1 cellular context compared by ENCODE assay signal in the genomic region with DNA sequence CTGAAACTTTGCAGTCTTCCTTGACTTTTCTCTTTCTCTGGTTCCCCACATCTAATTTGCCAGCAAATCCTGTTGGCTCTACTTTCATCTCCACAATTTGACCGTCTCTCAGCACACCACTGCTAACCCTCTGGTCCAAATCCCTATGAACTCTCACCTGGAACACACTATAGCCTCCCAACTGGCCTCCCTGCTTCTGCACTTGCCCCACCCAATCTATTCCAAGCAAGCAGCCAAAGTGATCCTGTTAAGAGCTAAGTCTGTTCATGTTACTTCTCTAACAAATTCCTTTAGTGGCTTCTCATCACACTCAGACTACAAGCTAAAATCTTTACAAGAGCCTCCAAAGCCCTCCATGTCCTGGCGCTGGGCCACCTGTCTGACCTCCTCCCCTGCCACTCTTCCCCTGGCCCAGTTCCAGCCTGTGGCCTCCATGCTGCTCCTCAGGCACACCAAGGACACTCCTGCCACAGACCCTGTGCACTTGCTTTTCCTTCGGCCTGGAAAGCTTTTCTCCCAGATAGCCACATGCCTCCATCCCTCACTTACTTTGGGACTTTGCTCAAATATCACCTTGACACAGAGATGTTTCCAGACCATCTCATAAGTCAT.
TF ChIP-seq lines count a peak whose summit lies in the region.

No MANE protein-coding gene starts in this region.

TF ChIP-seq in SK-N-SH, 30 proteins besides CTCF, POLR2A, EP300 and RAD21 (continued from another document):
- TF ChIP-seq, protein P1, sequence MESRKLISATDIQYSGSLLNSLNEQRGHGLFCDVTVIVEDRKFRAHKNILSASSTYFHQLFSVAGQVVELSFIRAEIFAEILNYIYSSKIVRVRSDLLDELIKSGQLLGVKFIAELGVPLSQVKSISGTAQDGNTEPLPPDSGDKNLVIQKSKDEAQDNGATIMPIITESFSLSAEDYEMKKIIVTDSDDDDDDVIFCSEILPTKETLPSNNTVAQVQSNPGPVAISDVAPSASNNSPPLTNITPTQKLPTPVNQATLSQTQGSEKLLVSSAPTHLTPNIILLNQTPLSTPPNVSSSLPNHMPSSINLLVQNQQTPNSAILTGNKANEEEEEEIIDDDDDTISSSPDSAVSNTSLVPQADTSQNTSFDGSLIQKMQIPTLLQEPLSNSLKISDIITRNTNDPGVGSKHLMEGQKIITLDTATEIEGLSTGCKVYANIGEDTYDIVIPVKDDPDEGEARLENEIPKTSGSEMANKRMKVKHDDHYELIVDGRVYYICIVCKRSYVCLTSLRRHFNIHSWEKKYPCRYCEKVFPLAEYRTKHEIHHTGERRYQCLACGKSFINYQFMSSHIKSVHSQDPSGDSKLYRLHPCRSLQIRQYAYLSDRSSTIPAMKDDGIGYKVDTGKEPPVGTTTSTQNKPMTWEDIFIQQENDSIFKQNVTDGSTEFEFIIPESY (IDR thresholded peaks at IDR 0.05; ENCODE audit: borderline replicate concordance, low read depth): no peak
- TF ChIP-seq, protein P2, sequence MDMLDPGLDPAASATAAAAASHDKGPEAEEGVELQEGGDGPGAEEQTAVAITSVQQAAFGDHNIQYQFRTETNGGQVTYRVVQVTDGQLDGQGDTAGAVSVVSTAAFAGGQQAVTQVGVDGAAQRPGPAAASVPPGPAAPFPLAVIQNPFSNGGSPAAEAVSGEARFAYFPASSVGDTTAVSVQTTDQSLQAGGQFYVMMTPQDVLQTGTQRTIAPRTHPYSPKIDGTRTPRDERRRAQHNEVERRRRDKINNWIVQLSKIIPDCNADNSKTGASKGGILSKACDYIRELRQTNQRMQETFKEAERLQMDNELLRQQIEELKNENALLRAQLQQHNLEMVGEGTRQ (IDR thresholded peaks at IDR 0.05; ENCODE audit: borderline replicate concordance, low read depth, low read length): no peak
- TF ChIP-seq ELF1 (IDR thresholded peaks at IDR 0.05) (no peak), RXRA (IDR thresholded peaks at IDR 0.05; ENCODE audit: borderline replicate concordance, low read depth) (no peak), MXI1 (IDR thresholded peaks at IDR 0.05; ENCODE audit: low read depth, low read length) (no peak), NFIC (IDR thresholded peaks at IDR 0.05; ENCODE audit: borderline replicate concordance) (no peak), GATA2 (CRISPR knock-in tag; IDR thresholded peaks at IDR 0.05) (no peak), JUND (IDR thresholded peaks at IDR 0.05) (no peak), FOXM1 (IDR thresholded peaks at IDR 0.05; ENCODE audit: low read depth) (no peak), GABPA (IDR thresholded peaks at IDR 0.05; ENCODE audit: low read depth) (no peak)
- TF ChIP-seq, protein P3, sequence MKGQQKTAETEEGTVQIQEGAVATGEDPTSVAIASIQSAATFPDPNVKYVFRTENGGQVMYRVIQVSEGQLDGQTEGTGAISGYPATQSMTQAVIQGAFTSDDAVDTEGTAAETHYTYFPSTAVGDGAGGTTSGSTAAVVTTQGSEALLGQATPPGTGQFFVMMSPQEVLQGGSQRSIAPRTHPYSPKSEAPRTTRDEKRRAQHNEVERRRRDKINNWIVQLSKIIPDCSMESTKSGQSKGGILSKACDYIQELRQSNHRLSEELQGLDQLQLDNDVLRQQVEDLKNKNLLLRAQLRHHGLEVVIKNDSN (IDR thresholded peaks at IDR 0.05; ENCODE audit: borderline replicate concordance, low read depth): no peak
- TF ChIP-seq, protein P4, sequence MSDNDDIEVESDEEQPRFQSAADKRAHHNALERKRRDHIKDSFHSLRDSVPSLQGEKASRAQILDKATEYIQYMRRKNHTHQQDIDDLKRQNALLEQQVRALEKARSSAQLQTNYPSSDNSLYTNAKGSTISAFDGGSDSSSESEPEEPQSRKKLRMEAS (IDR thresholded peaks at IDR 0.05; ENCODE audit: low read depth): no peak
- TF ChIP-seq, protein P5, sequence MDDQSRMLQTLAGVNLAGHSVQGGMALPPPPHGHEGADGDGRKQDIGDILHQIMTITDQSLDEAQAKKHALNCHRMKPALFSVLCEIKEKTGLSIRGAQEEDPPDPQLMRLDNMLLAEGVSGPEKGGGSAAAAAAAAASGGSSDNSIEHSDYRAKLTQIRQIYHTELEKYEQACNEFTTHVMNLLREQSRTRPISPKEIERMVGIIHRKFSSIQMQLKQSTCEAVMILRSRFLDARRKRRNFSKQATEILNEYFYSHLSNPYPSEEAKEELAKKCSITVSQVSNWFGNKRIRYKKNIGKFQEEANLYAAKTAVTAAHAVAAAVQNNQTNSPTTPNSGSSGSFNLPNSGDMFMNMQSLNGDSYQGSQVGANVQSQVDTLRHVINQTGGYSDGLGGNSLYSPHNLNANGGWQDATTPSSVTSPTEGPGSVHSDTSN (IDR thresholded peaks at IDR 0.05): no peak
